In the genomic region with DNA sequence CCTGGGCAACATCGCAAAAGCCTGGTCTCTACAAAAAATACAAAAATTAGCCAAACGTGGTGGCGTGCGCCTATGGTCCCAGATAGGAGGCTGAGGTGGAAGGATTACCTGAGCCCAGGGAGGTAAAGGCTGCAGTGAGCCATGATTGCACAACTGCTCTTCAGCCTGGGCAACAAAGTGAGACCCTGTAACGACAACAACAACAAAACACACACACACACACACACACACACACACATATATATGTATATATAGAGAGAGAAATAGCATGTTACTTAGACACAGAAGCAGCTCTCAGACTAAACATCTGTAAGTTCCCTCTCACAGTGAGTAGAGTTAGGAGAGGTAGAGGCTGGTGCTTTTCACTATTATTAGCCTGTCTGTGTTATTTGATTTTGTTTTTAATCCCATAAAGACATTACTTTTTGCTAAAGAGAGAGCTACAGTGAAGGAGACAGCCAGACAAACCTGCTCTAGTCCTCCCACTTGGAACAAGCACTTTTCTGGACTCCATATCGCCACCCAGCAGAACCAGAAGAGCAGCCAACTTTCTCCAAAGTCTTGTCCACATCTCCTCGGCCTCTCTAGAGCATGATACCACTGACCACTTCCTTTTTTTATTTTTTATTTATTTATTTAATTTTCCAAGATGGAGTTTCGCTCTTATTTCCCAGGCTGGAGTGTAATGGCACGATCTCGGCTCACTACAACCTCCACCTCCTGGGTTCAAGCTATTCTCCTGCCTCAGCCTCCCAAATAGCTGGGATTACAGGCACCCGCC, we compare ENCODE assay signal across 28 cellular contexts. TPM values are rescaled to one million over a fixed set of nuclear protein-coding genes. Genes with fewer than 3 reads are reported as not detected.
DNase-seq lines count a peak whose midpoint lies in the region; ATAC-seq, FAIRE-seq and TF ChIP-seq lines count a peak whose summit lies in the region.
"Had no signal": no experiment of that assay in that cellular context is flagged by ENCODE, and none has a peak within 500 bp of the region (broad histone marks: within the 10 kb centered on the region; RNA-seq: fewer than 3 reads in every experiment).

No MANE protein-coding gene starts in this region.

- no peak overlapping the region for H3K4me2 ChIP-seq in IMR-90 (ENCODE audit: low read depth, low read length)
- H3K4me2 ChIP-seq: hepatocyte had no signal

- H3K14ac ChIP-seq in IMR-90 (replicated peaks; ENCODE audit: low read depth, low read length) = no peak overlapping the region

- H3K23ac ChIP-seq in IMR-90 (ENCODE audit: low read depth, low read length) = no peak overlapping the region

- no peak overlapping the region for H2AFZ ChIP-seq in IMR-90 (replicated peaks; ENCODE audit: low read length, poor library complexity)
- H2AFZ ChIP-seq: hepatocyte had no signal

- CTCF ChIA-PET in IMR-90 (lab: Yijun Ruan, JAX) = interaction anchor here (0.7 kb wide), 1 partner anchor 14 kb away, joined by 3 read pairs; no protein-coding TSS in a partner anchor

- H4K8ac ChIP-seq in IMR-90 (ENCODE audit: low read depth in 2 of 2, low read length in 2 of 2) = no peak overlapping the region

- H2BK15ac ChIP-seq in IMR-90 (ENCODE audit: low read depth, low read length) = no peak overlapping the region

- WGBS in IMR-90 (ENCODE audit: extremely low coverage in 2 of 2, insufficient read length in 1 of 2), 2 experiments = no CpG with 5 or more reads among the region's 11 CpGs
- 74% methylated on average over 11 of the region's 11 CpGs for WGBS in prostate gland

- BruUV-seq in IMR-90 (replicated peaks; lab: Mats Ljungman, UMichigan) = no TSS peak

- dilution Hi-C loops in IMR-90 (cut with HindIII; ENCODE audit: low sequenced_read_pairs, unreplicated experiment) = no loop called here

- H3K27ac ChIP-seq in IMR-90 (ENCODE audit: insufficient read depth, low read length) (no peak overlapping the region), caudate nucleus (ENCODE audit: low read depth, low read length) (peak overlapping the region; percentile 26), gastrocnemius medialis (peak overlapping the region in 3 of 4 donors; percentile 42 to 72 (median 61)), prostate gland (no peak overlapping the region)
- H3K27ac ChIP-seq: C4-2B, colonic mucosa, RWPE1, SJSA1 had no signal

- H3K18ac ChIP-seq in IMR-90 (ENCODE audit: low read depth, low read length) = no peak overlapping the region

- FAIRE-seq in G401.6 (lab: Jason Lieb, UNC) = peak; percentile 33

- DNase-seq in IMR-90 (no peak), caudate nucleus (lab: John Stamatoyannopoulos, UW) (no peak), gastrocnemius medialis (no peak), prostate gland (ENCODE audit: low spot score) (no peak)
- no peak for DNase-seq in activated CD8-positive, alpha-beta memory T cell treated with anti-CD3 and anti-CD28 coated beads for 24 hours
- DNase-seq: activated CD4-positive, alpha-beta memory T cell treated with anti-CD3 and anti-CD28 coated beads, Interleukin-2, amount 10 ng/mL, durations not matched to agents 7 days and 5 days; activated CD4-positive, alpha-beta T cell treated with anti-CD3 and anti-CD28 coated beads for 1 hour; activated naive CD4-positive, alpha-beta T cell treated with anti-CD3 and anti-CD28 coated beads for 36 hours; colonic mucosa; DND-41; effector CD4-positive, alpha-beta T cell; kidney glomerular epithelial cell; midbrain; naive B cell; NCI-H446 treated with DMSO at 0.1 percent for 48 hours; T-cell; trophoblast cell had no signal

- TF ChIP-seq CTCF in IMR-90 (conservative IDR thresholded peaks at IDR 0.05; ENCODE audit: low read depth, low read length) = no peak
- TF ChIP-seq CTCF in gastrocnemius medialis (IDR thresholded peaks at IDR 0.05 in 4 of 5, conservative IDR thresholded peaks at IDR 0.05 in 1 of 5) = no peak
- TF ChIP-seq CTCF in prostate gland (IDR thresholded peaks at IDR 0.05) = no peak

- H3K27me3 ChIP-seq in IMR-90 (ENCODE audit: control insufficient read depth, insufficient read depth, low read length) (no peaks in the 10 kb centered on the region), gastrocnemius medialis (no peaks in the 10 kb centered on the region), prostate gland (replicated peaks; ENCODE audit: insufficient read depth) (no peaks in the 10 kb centered on the region)
- H3K27me3 ChIP-seq: colonic mucosa, gastroesophageal sphincter, hepatocyte, SJSA1 had no signal

- H3K9me3 ChIP-seq in IMR-90 (ENCODE audit: control insufficient read depth, insufficient read depth, low read length) (no peaks in the 10 kb centered on the region), gastrocnemius medialis (no peaks in the 10 kb centered on the region), prostate gland (no peaks in the 10 kb centered on the region)
- H3K9me3 ChIP-seq: colonic mucosa, gastroesophageal sphincter had no signal

- POLR2A ChIA-PET in IMR-90 (lab: Charles Lee; ENCODE audit: unreplicated experiment) = no interaction called here

- H3K9me1 ChIP-seq in IMR-90 (ENCODE audit: insufficient read depth, low read length) = peaks cover 21% of the 10 kb centered on the region

- no peak overlapping the region for H4K91ac ChIP-seq in IMR-90 (ENCODE audit: insufficient read depth, low read depth, low read length)

- no peak overlapping the region for H4K5ac ChIP-seq in IMR-90 (ENCODE audit: low read depth, low read length)

- no peak for ATAC-seq in IMR-90 (ENCODE audit: low read depth)
- no peak for ATAC-seq in gastrocnemius medialis
- ATAC-seq in GM21381 (IDR thresholded peaks at IDR 0.05; ENCODE audit: unreplicated experiment) = no peak
- ATAC-seq: gastroesophageal sphincter; stimulated activated memory B cell treated with anti-CD40 and anti-IgM and Interleukin-4, amounts not matched to agents 10 μg/mL and 1 μg/mL and 100 μg/mL, for 72 hours; T-cell had no signal

- H3K9ac ChIP-seq in IMR-90 (ENCODE audit: low read depth, low read length) = no peak overlapping the region

- H3K56ac ChIP-seq in IMR-90 (ENCODE audit: extremely low read depth, insufficient read depth, low read length) = no peak overlapping the region

- H3K36me3 ChIP-seq in IMR-90 (ENCODE audit: control insufficient read depth, insufficient read depth, low read length) (peaks cover 32% of the 10 kb centered on the region), gastrocnemius medialis (peaks cover 0 to 29% of the 10 kb centered on the region in 2 donors), prostate gland (peaks cover 12 to 15% of the 10 kb centered on the region in 2 donors)

- H3K79me1 ChIP-seq in IMR-90 (ENCODE audit: low read depth in 1 of 2, low read length in 2 of 2) = peaks cover 11 to 44% of the 10 kb centered on the region in 2 experiments; a peak in 3 of 4 replicates

- no peak overlapping the region for H2AK9ac ChIP-seq in IMR-90 (replicated peaks; ENCODE audit: low read depth, low read length, poor library complexity)

- no peak overlapping the region for H3K4ac ChIP-seq in IMR-90 (ENCODE audit: low read depth, low read length)

- no peak overlapping the region for H2BK120ac ChIP-seq in IMR-90 (ENCODE audit: low read depth, low read length)

- TF ChIP-seq RAD21 in IMR-90 (IDR thresholded peaks at IDR 0.05; ENCODE audit: low read length) = no peak

- H2AK5ac ChIP-seq in IMR-90 (ENCODE audit: low read depth, low read length) = no peak overlapping the region

- no peak overlapping the region for H2BK20ac ChIP-seq in IMR-90 (ENCODE audit: low read depth, low read length)

- no peak for TF ChIP-seq POLR2A in IMR-90 (IDR thresholded peaks at IDR 0.05; ENCODE audit: low read depth, low read length)
- no peak for TF ChIP-seq POLR2A in gastrocnemius medialis (IDR thresholded peaks at IDR 0.05)
- TF ChIP-seq POLR2A in prostate gland (IDR thresholded peaks at IDR 0.05) = no peak

- H3K4me3 ChIP-seq in IMR-90 (ENCODE audit: insufficient read depth, low read depth, low read length) (no peak overlapping the region), gastrocnemius medialis (no peak overlapping the region), prostate gland (no peak overlapping the region)
- H3K4me3 ChIP-seq: colonic mucosa, gastroesophageal sphincter, hepatocyte, SJSA1 had no signal

- no peak overlapping the region for H2BK5ac ChIP-seq in IMR-90 (ENCODE audit: low read depth, low read length, poor library complexity, severe bottlenecking)

- H4K20me1 ChIP-seq in IMR-90 (ENCODE audit: insufficient read depth, low read length) = peaks cover 23% of the 10 kb centered on the region

- H3K4me1 ChIP-seq in IMR-90 (ENCODE audit: control insufficient read depth, insufficient read depth, low read length) = peaks cover 4% of the 10 kb centered on the region
- peaks cover 18 to 27% of the 10 kb centered on the region in 2 donors for H3K4me1 ChIP-seq in gastrocnemius medialis
- no peaks in the 10 kb centered on the region for H3K4me1 ChIP-seq in prostate gland (replicated peaks)

- intact Hi-C loops in IMR-90 (cut with micrococcal nuclease) = loop anchor here (5.0 kb wide), 1 partner anchor 86 kb away; no protein-coding TSS in a partner anchor
- intact Hi-C loops in gastrocnemius medialis (cut with DNase I; ENCODE audit: low total_unique reads) = no loop called here
- intact Hi-C loops in prostate gland (cut with DNase I) = no loop called here

- in situ Hi-C loops in IMR-90 (cut with MboI; ENCODE audit: low sequenced_read_pairs) (no loop called here), gastrocnemius medialis (cut with MboI; ENCODE audit: low sequenced_read_pairs in 4 of 4) (no loop called here)

RNA-seq across cellular contexts. Expression of a gene that starts 2.8 kb away (rescaled TPM):
- total RNA-seq in IMR-90 (2012; rRNA removed) (2.8 and 3.8 TPM in 2 replicates), gastrocnemius medialis (10 to 100 TPM; 25.7 to 97.9 (median 34.0) TPM), prostate gland (10 to 100 TPM; 31.2 to 64.3 TPM)
- polyA plus RNA-seq in IMR-90 (2012; rRNA removed) = 8.0 and 9.9 TPM in 2 replicates
- 13.4 and 19.1 TPM in 2 replicates for polyA plus RNA-seq in IMR-90 (2012; cell fraction: cytosol; rRNA removed)
- polyA plus RNA-seq in IMR-90 (2012; cell fraction: nucleus; rRNA removed; ENCODE audit: low replicate concordance) = 14.2 and 30.4 TPM in 2 replicates

RNA-seq across cellular contexts. Expression of a gene that starts 7.5 kb away (rescaled TPM):
- total RNA-seq in IMR-90 (2012; rRNA removed) = 0.28 TPM in 1 of 2 replicates, not detected in the other
- polyA plus RNA-seq in IMR-90 (2012; rRNA removed) = 1.2 and 2.0 TPM in 2 replicates
- 2.3 TPM in 2 replicates for polyA plus RNA-seq in IMR-90 (2012; cell fraction: cytosol; rRNA removed)
- polyA plus RNA-seq in IMR-90 (2012; cell fraction: nucleus; rRNA removed; ENCODE audit: low replicate concordance) = 0.85 and 0.98 TPM in 2 replicates
- total RNA-seq in gastrocnemius medialis = 10 to 100 TPM in 1 of 4 donors, 1 to 10 TPM in 3; 1.3 to 11.7 (median 3.5) TPM
- total RNA-seq in prostate gland = 10 to 100 TPM in 1 of 2 donors, 1 to 10 TPM in 1; 2.2 to 11.1 TPM

RNA-seq across cellular contexts. Expression of a gene that starts 7.9 kb away (rescaled TPM):
- 0.83 and 0.90 TPM in 2 replicates for total RNA-seq in IMR-90 (2012; rRNA removed)
- polyA plus RNA-seq in IMR-90 (2012; rRNA removed) = 1.9 and 2.4 TPM in 2 replicates
- polyA plus RNA-seq in IMR-90 (2012; cell fraction: cytosol; rRNA removed) = 1.5 and 2.9 TPM in 2 replicates
- polyA plus RNA-seq in IMR-90 (2012; cell fraction: nucleus; rRNA removed; ENCODE audit: low replicate concordance) = 5.7 and 7.5 TPM in 2 replicates
- 1 to 10 TPM; 1.9 to 4.1 (median 3.0) TPM for total RNA-seq in gastrocnemius medialis
- total RNA-seq in prostate gland = 10 to 100 TPM; 12.3 to 18.2 TPM

RNA-seq across cellular contexts. Expression of a gene that starts 26.2 kb away (rescaled TPM):
- total RNA-seq in IMR-90 (2012; rRNA removed) (72.8 and 81.4 TPM in 2 replicates), gastrocnemius medialis (100 to 1,000 TPM in 2 of 4 donors, 10 to 100 TPM in 2; 55.6 to 305 (median 107) TPM), prostate gland (100 to 1,000 TPM; 318 to 391 TPM)
- polyA plus RNA-seq in IMR-90 (2012; rRNA removed) = 200 and 344 TPM in 2 replicates
- 133 and 172 TPM in 2 replicates for polyA plus RNA-seq in IMR-90 (2012; cell fraction: cytosol; rRNA removed)
- 1,852 and 3,219 TPM in 2 replicates for polyA plus RNA-seq in IMR-90 (2012; cell fraction: nucleus; rRNA removed; ENCODE audit: low replicate concordance)

RNA-seq across cellular contexts. Expression of a gene that starts 38.9 kb away (rescaled TPM):
- not detected in 2 replicates for total RNA-seq in IMR-90 (2012; rRNA removed)
- polyA plus RNA-seq in IMR-90 (2012; rRNA removed) = 0.02 TPM in 1 of 2 replicates, not detected in the other
- polyA plus RNA-seq in IMR-90 (2012; cell fraction: cytosol; rRNA removed) = not detected in 2 replicates
- not detected in 2 replicates for polyA plus RNA-seq in IMR-90 (2012; cell fraction: nucleus; rRNA removed; ENCODE audit: low replicate concordance)
- 10 to 100 TPM in 3 of 4 donors, 1 to 10 TPM in 1; 4.3 to 20.2 (median 13.9) TPM for total RNA-seq in gastrocnemius medialis
- total RNA-seq in prostate gland = not detected
- total RNA-seq: activated CD4-positive, alpha-beta memory T cell treated with anti-CD3 and anti-CD28 coated beads, Interleukin-2, amount 10 ng/mL, durations not matched to agents 7 days and 5 days; activated naive CD4-positive, alpha-beta T cell treated with anti-CD3 and anti-CD28 coated beads for 36 hours; colonic mucosa; fibroblast of lung; gastroesophageal sphincter; hepatocyte; pulmonary artery endothelial cell; SJSA1; subcutaneous adipose tissue; T-cell had no signal
- polyA plus RNA-seq: fibroblast of lung, hepatocyte had no signal

Comparison
In these comparisons a context has a peak if more than half of its experiments do, and no peak if none do; other contexts are left out.
1. H3K27ac ChIP-seq: peak in caudate nucleus (single experiment) and gastrocnemius medialis (3 of 4); none in IMR-90 (single experiment) and prostate gland (0 of 2).